Comparison of ENCODE assay signal across 1 cellular context in the genomic region with DNA sequence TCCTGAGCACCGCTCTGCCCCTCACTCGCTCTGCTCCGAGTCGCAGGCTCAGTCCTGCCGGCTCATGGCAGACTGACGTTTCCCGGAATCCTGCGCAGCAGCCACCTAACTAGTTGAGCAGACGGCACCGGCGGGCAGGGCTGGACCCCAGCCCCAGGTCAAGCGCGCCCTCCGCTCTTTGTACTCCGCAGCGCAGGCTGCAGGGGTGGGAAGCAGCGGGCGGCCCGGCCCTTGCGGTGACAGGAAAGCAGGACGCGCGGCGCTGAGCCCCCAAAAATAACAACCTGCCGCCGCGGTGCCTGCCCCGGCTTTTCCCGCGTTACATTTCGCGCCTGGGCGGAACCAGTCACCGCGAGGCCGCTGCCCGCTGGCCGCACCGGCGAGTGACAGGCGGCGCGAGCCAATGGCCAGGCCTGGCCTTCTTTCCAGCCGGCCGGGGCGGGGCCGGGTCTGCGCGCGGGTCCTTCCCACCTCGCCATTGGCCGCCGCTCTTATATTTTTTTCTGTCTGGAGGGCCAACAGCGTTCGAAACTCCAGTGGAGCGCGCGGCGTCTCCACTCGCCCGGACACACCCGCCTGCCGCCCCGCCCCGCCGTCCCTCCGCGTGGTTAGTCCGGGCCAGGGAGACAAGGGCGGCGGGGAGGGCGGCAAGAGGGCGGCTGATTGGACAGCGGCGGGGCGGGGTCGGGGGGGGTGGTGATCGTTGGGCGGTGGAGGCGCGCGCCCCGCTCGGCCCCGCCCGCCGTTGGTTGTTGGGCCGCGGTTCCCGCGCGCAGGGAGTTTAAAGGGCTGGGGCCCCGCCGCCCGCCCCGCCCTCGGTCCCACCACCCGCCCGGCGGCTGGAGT.
TF ChIP-seq lines count a peak whose summit lies in the region.

TSS of gene ZNF367 (minus strand) at position 297 of the 846 bp plus-strand sequence. CDS start 338 bp downstream, outside the sequence.

TF ChIP-seq in HepG2, 621 proteins besides CTCF, POLR2A, EP300 and RAD21 (continued from another document and continues in another):
- TF ChIP-seq MBD4 (IDR thresholded peaks at IDR 0.05; ENCODE audit: borderline replicate concordance, low read length) (no peak), ZBTB14 (CRISPR knock-in tag; IDR thresholded peaks at IDR 0.05) (peak; percentile 71; the same call in 1 of the 2 replicates), TEF (CRISPR knock-in tag; IDR thresholded peaks at IDR 0.05) (0 out of 2 replicates have a peak, but pooled peaks have one; percentile 67), IRX3 (CRISPR knock-in tag; IDR thresholded peaks at IDR 0.05; ENCODE audit: borderline replicate concordance, low read depth) (peak; percentile 68; the same call in 1 of the 2 replicates), TFDP2 (CRISPR knock-in tag; IDR thresholded peaks at IDR 0.05) (peak; percentile 98), CHD2 (IDR thresholded peaks at IDR 0.05; ENCODE audit: low read depth, low read length) (peak; percentile 52; the same call in 1 of the 2 replicates), BORCS8-MEF2B (CRISPR knock-in tag; IDR thresholded peaks at IDR 0.05) (peak; percentile 95), PRDM10 (CRISPR knock-in tag; IDR thresholded peaks at IDR 0.05; ENCODE audit: low read depth) (no peak), ZNF761 (CRISPR knock-in tag; conservative IDR thresholded peaks at IDR 0.05) (no peak), ZNF143 (CRISPR knock-in tag; IDR thresholded peaks at IDR 0.05) (peak; percentile 69), NFAT5 (CRISPR knock-in tag; IDR thresholded peaks at IDR 0.05) (0 out of 2 replicates have a peak, but pooled peaks have one; percentile 60), NR3C1 (CRISPR knock-in tag; IDR thresholded peaks at IDR 0.05) (no peak), ZNF337 (CRISPR knock-in tag; IDR thresholded peaks at IDR 0.05; ENCODE audit: borderline replicate concordance, low read depth) (peak; percentile 42; the same call in 1 of the 2 replicates), ZNF362 (CRISPR knock-in tag; IDR thresholded peaks at IDR 0.05; ENCODE audit: borderline replicate concordance) (peak; percentile 99), PITX1 (CRISPR knock-in tag; IDR thresholded peaks at IDR 0.05) (no peak), ZNF33B (CRISPR knock-in tag; IDR thresholded peaks at IDR 0.05) (peak; percentile 86; the same call in 1 of the 2 replicates), KMT2A (CRISPR knock-in tag; IDR thresholded peaks at IDR 0.05) (no peak), NFYB (CRISPR knock-in tag; IDR thresholded peaks at IDR 0.05) (peak; percentile 96), RXRA (CRISPR knock-in tag; IDR thresholded peaks at IDR 0.05) (peak; percentile 38; the same call in 1 of the 2 replicates), ZFP36L2 (CRISPR knock-in tag; IDR thresholded peaks at IDR 0.05) (no peak), RAD51 (IDR thresholded peaks at IDR 0.05; ENCODE audit: borderline replicate concordance) (no peak), JUNB (CRISPR knock-in tag; IDR thresholded peaks at IDR 0.05; ENCODE audit: borderline replicate concordance) (no peak), DPF2 (CRISPR knock-in tag; IDR thresholded peaks at IDR 0.05; ENCODE audit: borderline replicate concordance, low read depth) (no peak), MYC (CRISPR knock-in tag; IDR thresholded peaks at IDR 0.05; ENCODE audit: borderline replicate concordance) (peak; percentile 69; the same call in 1 of the 2 replicates), FOXJ3 (CRISPR knock-in tag; IDR thresholded peaks at IDR 0.05; ENCODE audit: borderline replicate concordance) (no peak), NCOA5 (CRISPR knock-in tag; IDR thresholded peaks at IDR 0.05) (peak; percentile 76; the same call in 1 of the 2 replicates), SOX6 (IDR thresholded peaks at IDR 0.05) (no peak), SOX6 (CRISPR knock-in tag; IDR thresholded peaks at IDR 0.05) (no peak; the same call in 1 of the 2 replicates), HIVEP1 (CRISPR knock-in tag; IDR thresholded peaks at IDR 0.05) (no peak), CCAR2 (optimal IDR thresholded peaks at IDR 0.05; ENCODE audit: low read depth, low read length) (no peak), DMAP1 (CRISPR knock-in tag; IDR thresholded peaks at IDR 0.05) (peak; percentile 46; the same call in 1 of the 2 replicates), ZNF496 (CRISPR knock-in tag; IDR thresholded peaks at IDR 0.05; ENCODE audit: insufficient replicate concordance) (no peak), ZNF773 (CRISPR knock-in tag; IDR thresholded peaks at IDR 0.05; ENCODE audit: borderline replicate concordance) (no peak), JARID2 (CRISPR knock-in tag; IDR thresholded peaks at IDR 0.05; ENCODE audit: insufficient replicate concordance) (no peak)
- TF ChIP-seq, protein P1, sequence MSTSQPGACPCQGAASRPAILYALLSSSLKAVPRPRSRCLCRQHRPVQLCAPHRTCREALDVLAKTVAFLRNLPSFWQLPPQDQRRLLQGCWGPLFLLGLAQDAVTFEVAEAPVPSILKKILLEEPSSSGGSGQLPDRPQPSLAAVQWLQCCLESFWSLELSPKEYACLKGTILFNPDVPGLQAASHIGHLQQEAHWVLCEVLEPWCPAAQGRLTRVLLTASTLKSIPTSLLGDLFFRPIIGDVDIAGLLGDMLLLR (CRISPR knock-in tag; IDR thresholded peaks at IDR 0.05), result no peak
- TF ChIP-seq, protein P2, sequence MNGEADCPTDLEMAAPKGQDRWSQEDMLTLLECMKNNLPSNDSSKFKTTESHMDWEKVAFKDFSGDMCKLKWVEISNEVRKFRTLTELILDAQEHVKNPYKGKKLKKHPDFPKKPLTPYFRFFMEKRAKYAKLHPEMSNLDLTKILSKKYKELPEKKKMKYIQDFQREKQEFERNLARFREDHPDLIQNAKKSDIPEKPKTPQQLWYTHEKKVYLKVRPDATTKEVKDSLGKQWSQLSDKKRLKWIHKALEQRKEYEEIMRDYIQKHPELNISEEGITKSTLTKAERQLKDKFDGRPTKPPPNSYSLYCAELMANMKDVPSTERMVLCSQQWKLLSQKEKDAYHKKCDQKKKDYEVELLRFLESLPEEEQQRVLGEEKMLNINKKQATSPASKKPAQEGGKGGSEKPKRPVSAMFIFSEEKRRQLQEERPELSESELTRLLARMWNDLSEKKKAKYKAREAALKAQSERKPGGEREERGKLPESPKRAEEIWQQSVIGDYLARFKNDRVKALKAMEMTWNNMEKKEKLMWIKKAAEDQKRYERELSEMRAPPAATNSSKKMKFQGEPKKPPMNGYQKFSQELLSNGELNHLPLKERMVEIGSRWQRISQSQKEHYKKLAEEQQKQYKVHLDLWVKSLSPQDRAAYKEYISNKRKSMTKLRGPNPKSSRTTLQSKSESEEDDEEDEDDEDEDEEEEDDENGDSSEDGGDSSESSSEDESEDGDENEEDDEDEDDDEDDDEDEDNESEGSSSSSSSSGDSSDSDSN (CRISPR knock-in tag; IDR thresholded peaks at IDR 0.05), result no peak
- TF ChIP-seq, protein P3, sequence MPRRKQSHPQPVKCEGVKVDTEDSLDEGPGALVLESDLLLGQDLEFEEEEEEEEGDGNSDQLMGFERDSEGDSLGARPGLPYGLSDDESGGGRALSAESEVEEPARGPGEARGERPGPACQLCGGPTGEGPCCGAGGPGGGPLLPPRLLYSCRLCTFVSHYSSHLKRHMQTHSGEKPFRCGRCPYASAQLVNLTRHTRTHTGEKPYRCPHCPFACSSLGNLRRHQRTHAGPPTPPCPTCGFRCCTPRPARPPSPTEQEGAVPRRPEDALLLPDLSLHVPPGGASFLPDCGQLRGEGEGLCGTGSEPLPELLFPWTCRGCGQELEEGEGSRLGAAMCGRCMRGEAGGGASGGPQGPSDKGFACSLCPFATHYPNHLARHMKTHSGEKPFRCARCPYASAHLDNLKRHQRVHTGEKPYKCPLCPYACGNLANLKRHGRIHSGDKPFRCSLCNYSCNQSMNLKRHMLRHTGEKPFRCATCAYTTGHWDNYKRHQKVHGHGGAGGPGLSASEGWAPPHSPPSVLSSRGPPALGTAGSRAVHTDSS (CRISPR knock-in tag; conservative IDR thresholded peaks at IDR 0.05), result no peak
